ENCODE assay signal across 21 cellular contexts in the genomic region with DNA sequence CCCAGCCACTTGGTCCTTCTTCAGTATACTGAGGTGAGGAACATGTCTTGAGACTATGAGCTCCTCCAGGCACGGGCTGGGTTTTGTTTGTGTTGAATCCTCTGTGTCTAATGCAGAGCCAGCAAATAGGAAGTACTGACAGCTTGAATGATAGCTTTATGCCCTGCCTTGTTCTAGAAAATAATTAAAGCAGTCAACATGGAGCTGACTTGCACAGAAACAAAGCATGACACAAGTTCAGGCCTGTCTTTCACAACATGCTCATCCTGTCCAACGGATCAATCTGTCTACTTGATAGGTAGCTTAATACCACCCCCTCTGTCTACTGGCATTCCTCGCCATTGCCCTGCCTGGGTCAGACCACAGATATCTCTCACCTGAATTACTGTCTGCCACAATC.
DNase-seq lines count a peak whose midpoint lies in the region; ATAC-seq and TF ChIP-seq lines count a peak whose summit lies in the region.
"Had no signal": no experiment of that assay in that cellular context is flagged by ENCODE, and none has a peak within 500 bp of the region (broad histone marks: within the 10 kb centered on the region; RNA-seq: fewer than 3 reads in every experiment).

No MANE protein-coding gene starts in this region.

- DNase-seq in DMS153 (lab: John Stamatoyannopoulos, UW): peak; percentile 83
- peak; percentile 31 for DNase-seq in NB4 (ENCODE audit: low read depth)
- DNase-seq in NOMO-1 (lab: John Stamatoyannopoulos, UW; ENCODE audit: unreplicated experiment in 2 of 2): peak; percentile 52 to 82
- DNase-seq in foreskin keratinocyte: peak; percentile 85 to 92
- no peak for DNase-seq in Right ventricle myocardium superior
- no peak for DNase-seq in activated CD4-positive, alpha-beta T cell treated with anti-CD3 and anti-CD28 coated beads, Interleukin-2, amount 50 U/mL, for 48 hours
- no peak for DNase-seq in GM19238 (ENCODE audit: insufficient read length, low spot score)
- no peak for DNase-seq in NK-92 treated with Interleukin-12 subunit alpha and Interleukin-12 subunit beta, amount 100 ng/mL, for 24 hours (lab: John Stamatoyannopoulos, UW)
- DNase-seq: activated naive CD8-positive, alpha-beta T cell treated with anti-CD3 and anti-CD28 coated beads for 36 hours; CD4-positive, CD25-positive, alpha-beta regulatory T cell; DMS79; effector CD4-positive, alpha-beta T cell; H7; NCI-H1436 treated with DMSO at 0.1 percent for 48 hours; NCI-H226; nephron progenitor cell; posterior cingulate gyrus; stimulated activated CD4-positive, alpha-beta T cell treated with anti-CD3 and anti-CD28 coated beads, Interleukin-2, amount 100 ng/mL, for 48 hours; stimulated activated naive CD8-positive, alpha-beta T cell treated with anti-CD3 and anti-CD28 coated beads, Interleukin-15, Interleukin-2, amounts not matched to agents 100 U/mL and 50 U/mL, for 24 hours; tibial artery had no signal

- no peak for TF ChIP-seq POLR2A in NB4 (IDR thresholded peaks at IDR 0.05; ENCODE audit: extremely low read depth, insufficient read length)

- peaks cover 5% of the 10 kb centered on the region for H3K4me1 ChIP-seq in foreskin keratinocyte
- H3K4me1 ChIP-seq: tibial artery had no signal

- no peak overlapping the region for H3K4me3 ChIP-seq in NB4 (ENCODE audit: low read depth, low read length)
- H3K4me3 ChIP-seq: tibial artery had no signal

- no peak overlapping the region for H3K27ac ChIP-seq in foreskin keratinocyte
- H3K27ac ChIP-seq: tibial artery had no signal

- TF ChIP-seq CTCF in NB4 (IDR thresholded peaks at IDR 0.05; ENCODE audit: low read depth, low read length) (no peak), foreskin keratinocyte (conservative IDR thresholded peaks at IDR 0.05) (peak; percentile 12)

- ATAC-seq in foreskin keratinocyte (peak; percentile 84), Right ventricle myocardium superior (ENCODE audit: poor library complexity) (no peak)
- ATAC-seq: activated CD4-positive, CD25-positive, alpha-beta regulatory T cell treated with anti-CD3 and anti-CD28 coated beads, Interleukin-2, amount 50 U/mL, for 24 hours; stimulated activated naive CD8-positive, alpha-beta T cell treated with anti-CD3 and anti-CD28 coated beads, Interleukin-15, Interleukin-2, amounts not matched to agents 100 U/mL and 50 U/mL, for 24 hours had no signal

- intact Hi-C loops in Right ventricle myocardium superior (cut with DNase I): no loop called here

- no peaks in the 10 kb centered on the region for H3K27me3 ChIP-seq in foreskin keratinocyte

Comparison
In these comparisons a context has a peak if more than half of its experiments do, and no peak if none do; other contexts are left out.
1. DNase-seq: peak in DMS153 (single experiment), NB4 (single experiment), NOMO-1 (2 of 2) and foreskin keratinocyte (2 of 2); none in Right ventricle myocardium superior (single experiment), activated CD4-positive, alpha-beta T cell treated with anti-CD3 and anti-CD28 coated beads, Interleukin-2, amount 50 U/mL, for 48 hours (0 of 2), GM19238 (single experiment) and NK-92 treated with Interleukin-12 subunit alpha and Interleukin-12 subunit beta, amount 100 ng/mL, for 24 hours (single experiment).